In the genomic region with DNA sequence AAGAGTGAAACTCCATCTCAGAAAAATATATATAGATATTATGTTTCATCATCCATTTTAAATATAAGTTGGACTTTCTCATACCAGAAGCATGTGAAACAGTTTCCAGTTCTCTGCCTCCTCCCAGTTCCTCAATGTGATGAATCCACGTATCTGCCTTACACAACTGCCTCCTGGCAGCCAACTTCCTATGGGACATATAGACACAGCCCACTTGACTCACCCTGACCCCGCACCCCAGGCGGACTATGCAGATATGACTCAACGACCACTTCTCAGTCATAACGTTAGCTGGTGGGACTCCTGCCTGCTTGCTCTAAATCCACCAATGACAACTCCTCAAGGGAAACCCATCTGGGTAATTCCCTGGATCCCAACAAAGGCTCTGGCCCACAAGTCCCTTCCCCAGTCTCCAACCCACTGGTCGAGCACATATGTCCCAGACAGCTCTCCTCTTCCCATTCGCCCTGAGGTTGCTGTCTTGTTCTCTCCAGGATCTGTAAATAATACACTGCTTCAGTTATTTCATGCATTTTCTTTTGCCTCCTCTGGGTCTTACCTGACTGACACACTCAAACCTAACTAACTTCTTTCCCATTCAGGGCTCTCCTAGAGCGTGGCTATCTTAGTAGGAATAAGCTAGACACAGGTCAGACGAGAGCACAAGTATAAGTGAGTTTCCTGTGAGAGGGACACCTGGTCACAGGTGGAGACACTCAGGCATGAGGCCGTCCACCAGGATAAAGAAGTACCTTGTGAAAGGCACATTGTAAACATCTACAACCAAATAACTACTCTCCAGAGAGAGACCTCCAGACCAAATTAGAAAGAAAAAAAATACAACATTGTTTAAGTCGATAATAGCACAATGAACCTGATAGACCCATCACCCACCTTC, we compare ENCODE assay signal across 1 cellular context.
TF ChIP-seq lines count a peak whose summit lies in the region.

No MANE protein-coding gene starts in this region.

TF ChIP-seq in GM23338, 12 proteins besides CTCF, POLR2A, EP300 and RAD21 (continued from another document):
- TF ChIP-seq, protein P1, sequence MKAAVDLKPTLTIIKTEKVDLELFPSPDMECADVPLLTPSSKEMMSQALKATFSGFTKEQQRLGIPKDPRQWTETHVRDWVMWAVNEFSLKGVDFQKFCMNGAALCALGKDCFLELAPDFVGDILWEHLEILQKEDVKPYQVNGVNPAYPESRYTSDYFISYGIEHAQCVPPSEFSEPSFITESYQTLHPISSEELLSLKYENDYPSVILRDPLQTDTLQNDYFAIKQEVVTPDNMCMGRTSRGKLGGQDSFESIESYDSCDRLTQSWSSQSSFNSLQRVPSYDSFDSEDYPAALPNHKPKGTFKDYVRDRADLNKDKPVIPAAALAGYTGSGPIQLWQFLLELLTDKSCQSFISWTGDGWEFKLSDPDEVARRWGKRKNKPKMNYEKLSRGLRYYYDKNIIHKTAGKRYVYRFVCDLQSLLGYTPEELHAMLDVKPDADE (IDR thresholded peaks at IDR 0.05): no peak
- no peak for TF ChIP-seq JUNB (IDR thresholded peaks at IDR 0.05; ENCODE audit: unreplicated experiment)
